ENCODE assay signal across 22 cellular contexts in the genomic region with DNA sequence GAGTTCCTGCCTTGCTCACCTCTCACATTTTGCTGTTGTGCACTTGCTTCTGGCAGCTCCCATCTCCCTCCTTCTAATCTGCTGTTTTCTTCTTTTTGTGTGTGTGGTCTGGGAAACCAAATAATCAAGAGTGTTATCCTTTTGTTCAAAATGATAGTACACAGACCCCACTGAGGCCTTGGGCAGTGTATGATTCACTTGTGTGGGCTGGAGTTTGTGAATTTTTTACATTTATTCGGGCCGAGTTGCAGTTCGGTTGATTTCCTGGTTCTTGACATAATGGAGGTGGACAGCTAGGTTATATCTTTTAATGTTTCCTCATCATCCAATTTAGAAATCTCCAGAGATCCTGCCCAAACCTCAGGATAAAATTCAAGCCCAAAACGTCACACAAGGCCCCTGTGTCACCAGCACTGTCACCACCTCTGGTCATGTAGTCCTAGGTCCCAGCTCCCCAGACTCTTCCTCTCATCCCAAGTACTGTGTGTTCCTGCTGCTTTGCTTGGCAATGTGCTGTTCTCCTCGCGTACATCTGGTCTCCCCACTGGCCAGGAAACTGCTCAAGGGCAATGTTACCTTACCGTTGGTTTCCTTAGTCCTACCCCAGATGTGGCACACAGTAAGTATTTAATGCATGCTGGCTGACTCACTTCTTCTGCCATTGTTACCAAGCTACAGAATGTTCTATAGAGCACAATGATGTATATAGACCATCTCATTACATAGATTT. TPM values are rescaled to one million over a fixed set of nuclear protein-coding genes. Genes with fewer than 3 reads are reported as not detected.
DNase-seq lines count a peak whose midpoint lies in the region; FAIRE-seq and TF ChIP-seq lines count a peak whose summit lies in the region.
"Had no signal": no experiment of that assay in that cellular context is flagged by ENCODE, and none has a peak within 500 bp of the region (broad histone marks: within the 10 kb centered on the region; RNA-seq: fewer than 3 reads in every experiment).

No MANE protein-coding gene starts in this region.

- H3K36me3 ChIP-seq in MG63 = no peaks in the 10 kb centered on the region
- no peaks in the 10 kb centered on the region for H3K36me3 ChIP-seq in bronchial epithelial cell (ENCODE audit: control insufficient read depth, insufficient read depth, low read length)

- no peaks in the 10 kb centered on the region for H3K9me3 Mint-ChIP-seq in mesothelial cell of epicardium
- H3K9me3 Mint-ChIP-seq: activated T-cell treated with anti-CD3 and anti-CD28 coated beads, Interleukin-2, amount 50 U/mL, for 4 hours; natural killer cell had no signal

- no peak for TF ChIP-seq CTCF in AG10803 (conservative IDR thresholded peaks at IDR 0.05; ENCODE audit: low read length)
- TF ChIP-seq CTCF in bronchial epithelial cell (IDR thresholded peaks at IDR 0.05; ENCODE audit: insufficient read depth, low read length, severe bottlenecking) = no peak
- TF ChIP-seq CTCF in mesothelial cell of epicardium (IDR thresholded peaks at IDR 0.05; ENCODE audit: unreplicated experiment) = no peak

- no peak overlapping the region for H3K4me3 Mint-ChIP-seq in mesothelial cell of epicardium
- H3K4me3 Mint-ChIP-seq: activated naive CD8-positive, alpha-beta T cell treated with anti-CD3 and anti-CD28 coated beads, Interleukin-2, amount 10 ng/mL, durations not matched to agents 7 days and 5 days; activated T-cell treated with anti-CD3 and anti-CD28 coated beads, Interleukin-2, amount 50 U/mL, for 4 hours; natural killer cell had no signal

- H3K27me3 Mint-ChIP-seq in mesothelial cell of epicardium (ENCODE audit: low read depth) = no peaks in the 10 kb centered on the region

- H3K4me1 Mint-ChIP-seq in mesothelial cell of epicardium = peaks cover 20% of the 10 kb centered on the region

- H3K4me3 ChIP-seq in AG10803 (ENCODE audit: low read length) (no peak overlapping the region), MG63 (no peak overlapping the region), bronchial epithelial cell (ENCODE audit: low read depth, low read length) (no peak overlapping the region)
- H3K4me3 ChIP-seq: A549, GM12878, lung, SK-N-MC had no signal

- peak; percentile 40 for FAIRE-seq in bronchial epithelial cell (lab: Jason Lieb, UNC)
- FAIRE-seq: A549, GM12878, TTC549 had no signal

- no peak overlapping the region for H3K27ac Mint-ChIP-seq in mesothelial cell of epicardium
- H3K27ac Mint-ChIP-seq: activated naive CD8-positive, alpha-beta T cell treated with anti-CD3 and anti-CD28 coated beads, Interleukin-2, amount 10 ng/mL, durations not matched to agents 7 days and 5 days; natural killer cell had no signal

- H3K27me3 ChIP-seq in MG63 (no peaks in the 10 kb centered on the region), bronchial epithelial cell (ENCODE audit: control insufficient read depth, insufficient read depth, low read length) (no peaks in the 10 kb centered on the region)

- H3K36me3 Mint-ChIP-seq in mesothelial cell of epicardium = no peaks in the 10 kb centered on the region
- H3K36me3 Mint-ChIP-seq: natural killer cell had no signal

- DNase-seq in AG10803 (ENCODE audit: low read depth) = peak; percentile 48
- DNase-seq in MG63 = peak; percentile 9
- DNase-seq in bronchial epithelial cell (ENCODE audit: low read depth) = no peak
- peak; percentile 53 for DNase-seq in kidney tubule cell (ENCODE audit: low spot score)
- no peak for DNase-seq in pons (ENCODE audit: low spot score)
- DNase-seq in mesothelial cell of epicardium (ENCODE audit: low spot score in 2 of 2, unreplicated experiment in 2 of 2) = no peak
- no peak for DNase-seq in NCI-H2107 (lab: John Stamatoyannopoulos, UW)
- DNase-seq in HT-29 (ENCODE audit: low spot score) = no peak
- DNase-seq: activated naive CD8-positive, alpha-beta T cell treated with anti-CD3 and anti-CD28 coated beads, Interleukin-2, amount 10 ng/mL, durations not matched to agents 7 days and 5 days; activated T-cell treated with anti-CD3 and anti-CD28 coated beads, Interleukin-2, amount 50 U/mL, for 4 hours; cerebellar nuclear complex; glutamatergic neuron; GOT3; natural killer cell; NCI-H2081; NCI-H748 treated with DMSO at 0.1 percent for 48 hours; PC-3 had no signal

- H3K9me3 ChIP-seq in MG63 = no peaks in the 10 kb centered on the region
- H3K9me3 ChIP-seq: A549 had no signal

RNA-seq across cellular contexts. Expression of a gene that starts 55.7 kb away (rescaled TPM):
- 23.8 and 26.2 TPM in 2 replicates for total RNA-seq in MG63 (2014; rRNA removed; shearing (Covaris generic); ENCODE audit: low replicate concordance)
- total RNA-seq in bronchial epithelial cell = 24.5 and 37.8 TPM in 2 replicates
- total RNA-seq in mesothelial cell of epicardium = 117 to 125 TPM (median 124 TPM) in 3 replicates
- total RNA-seq in HT-29 (2014; rRNA removed; shearing (Covaris generic)) = 10.2 and 11.8 TPM in 2 replicates

Comparison
In these comparisons a context has a peak if more than half of its experiments do, and no peak if none do; other contexts are left out.
1. DNase-seq: peak in AG10803 (single experiment), MG63 (single experiment) and kidney tubule cell (single experiment); none in bronchial epithelial cell (single experiment), pons (single experiment), mesothelial cell of epicardium (0 of 2), NCI-H2107 (single experiment) and HT-29 (single experiment).